Comparison of ENCODE assay signal across 17 cellular contexts in the genomic region with DNA sequence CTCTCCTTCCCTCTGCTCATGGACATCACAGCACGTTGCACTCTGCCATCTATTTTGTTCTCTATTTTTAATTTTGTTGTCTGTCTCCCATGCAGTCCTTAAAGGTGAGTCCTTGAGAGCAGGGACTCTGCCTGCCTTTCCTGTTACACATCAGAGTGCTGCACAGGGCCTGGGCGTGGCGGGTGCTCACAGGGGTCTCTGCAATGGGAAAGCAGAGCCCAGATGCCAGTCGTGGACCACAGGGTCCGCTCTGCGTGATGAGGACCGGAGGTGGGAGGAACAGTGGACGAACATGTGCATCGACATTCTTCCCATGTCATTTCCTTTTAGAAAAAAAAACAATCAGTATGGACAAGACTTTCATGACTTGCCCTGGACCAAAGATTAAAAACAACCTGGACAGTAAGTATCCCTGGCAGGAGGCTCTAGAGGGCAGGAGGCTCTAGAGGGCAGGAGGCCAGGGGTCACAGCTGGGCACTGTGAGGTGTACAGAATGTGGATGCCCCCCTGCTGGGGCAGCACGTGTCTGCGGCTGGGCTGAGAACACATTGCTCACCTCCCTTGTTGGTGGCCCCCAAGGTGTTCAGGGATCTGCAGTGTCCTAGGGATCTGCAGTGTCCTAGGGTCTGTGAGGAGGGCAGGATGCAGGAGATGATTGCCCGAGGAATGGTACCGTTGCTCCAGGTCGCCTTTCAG. TPM values are rescaled to one million over a fixed set of nuclear protein-coding genes. Genes with fewer than 3 reads are reported as not detected.
"Had no signal": no experiment of that assay in that cellular context is flagged by ENCODE, and none has a peak within 500 bp of the region (broad histone marks: within the 10 kb centered on the region; RNA-seq: fewer than 3 reads in every experiment).

No MANE protein-coding gene starts in this region.

- H3K4me1 Mint-ChIP-seq: natural killer cell; stimulated activated naive B cell treated with anti-CD40 and anti-IgM and Interleukin-4, amounts not matched to agents 10 μg/mL and 1 μg/mL and 100 μg/mL, for 72 hours had no signal

- H3K36me3 Mint-ChIP-seq: activated naive CD8-positive, alpha-beta T cell; natural killer cell; stimulated activated naive B cell treated with anti-CD40 and anti-IgM and Interleukin-4, amounts not matched to agents 10 μg/mL and 1 μg/mL and 100 μg/mL, for 72 hours had no signal

- DNase-seq: activated CD4-positive, alpha-beta T cell treated with anti-CD3 and anti-CD28 coated beads, Interleukin-2, amount 50 U/mL, for 48 hours; amniotic stem cell; body of pancreas; caudate nucleus; effector CD8-positive, alpha-beta T cell; heart right ventricle; kidney glomerular epithelial cell; natural killer cell; stimulated activated naive B cell treated with anti-CD40 and anti-IgM and Interleukin-4, amounts not matched to agents 10 μg/mL and 1 μg/mL and 100 μg/mL, for 72 hours; T-helper 2 cell had no signal

- H3K4me1 ChIP-seq: body of pancreas, esophagus muscularis mucosa, gastroesophageal sphincter, heart right ventricle, parathyroid adenoma had no signal

- H3K27me3 Mint-ChIP-seq: activated naive CD8-positive, alpha-beta T cell; stimulated activated naive B cell treated with anti-CD40 and anti-IgM and Interleukin-4, amounts not matched to agents 10 μg/mL and 1 μg/mL and 100 μg/mL, for 72 hours had no signal

- H3K27me3 ChIP-seq: body of pancreas, esophagus muscularis mucosa, gastroesophageal sphincter, heart right ventricle, neutrophil had no signal

- ATAC-seq: body of pancreas; gastroesophageal sphincter; heart right ventricle; natural killer cell; stimulated activated naive B cell treated with anti-CD40 and anti-IgM and Interleukin-4, amounts not matched to agents 10 μg/mL and 1 μg/mL and 100 μg/mL, for 72 hours had no signal

- H2AFZ ChIP-seq: parathyroid adenoma had no signal

- H3K9ac ChIP-seq: parathyroid adenoma had no signal

- H3K9me3 ChIP-seq: body of pancreas, esophagus muscularis mucosa, gastroesophageal sphincter, heart right ventricle, neutrophil, thoracic aorta had no signal

- H3K27ac ChIP-seq: body of pancreas, coronary artery, esophagus muscularis mucosa, gastroesophageal sphincter, heart right ventricle, neutrophil, parathyroid adenoma, thoracic aorta had no signal

- H3K4me3 Mint-ChIP-seq: activated naive CD8-positive, alpha-beta T cell; natural killer cell; stimulated activated naive B cell treated with anti-CD40 and anti-IgM and Interleukin-4, amounts not matched to agents 10 μg/mL and 1 μg/mL and 100 μg/mL, for 72 hours had no signal

- H3K27ac Mint-ChIP-seq: activated naive CD8-positive, alpha-beta T cell; natural killer cell; stimulated activated naive B cell treated with anti-CD40 and anti-IgM and Interleukin-4, amounts not matched to agents 10 μg/mL and 1 μg/mL and 100 μg/mL, for 72 hours had no signal

- H3K36me3 ChIP-seq: esophagus muscularis mucosa, gastroesophageal sphincter, heart right ventricle, neutrophil, thoracic aorta had no signal

- H3K4me3 ChIP-seq: body of pancreas, coronary artery, esophagus muscularis mucosa, gastroesophageal sphincter, heart right ventricle, thoracic aorta had no signal

- H3K9me3 Mint-ChIP-seq: natural killer cell; stimulated activated naive B cell treated with anti-CD40 and anti-IgM and Interleukin-4, amounts not matched to agents 10 μg/mL and 1 μg/mL and 100 μg/mL, for 72 hours had no signal

RNA-seq across cellular contexts. Expression of a gene that starts 29.6 kb away (rescaled TPM):
- total RNA-seq: natural killer cell, thoracic aorta had no signal
